19 cellular contexts compared by ENCODE assay signal in genomic region chr18:9671214-9671613, GRCh38. TPM values are rescaled to one million over a fixed set of nuclear protein-coding genes. Genes with fewer than 3 reads are reported as not detected.
"Had no signal": no experiment of that assay in that cellular context is flagged by ENCODE, and none has a peak within 500 bp of the region (broad histone marks: within the 10 kb centered on the region; RNA-seq: fewer than 3 reads in every experiment).

No MANE protein-coding gene starts in this region.

- DNase-seq: activated B cell treated with CpG ODN at 0.5 μM for 24 hours; activated CD4-positive, alpha-beta memory T cell treated with anti-CD3 and anti-CD28 coated beads, Interleukin-2, amount 10 ng/mL, durations not matched to agents 7 days and 5 days; activated CD4-positive, alpha-beta T cell treated with anti-CD3 and anti-CD28 coated beads for 48 hours; activated CD8-positive, alpha-beta memory T cell treated with anti-CD3 and anti-CD28 coated beads, Interleukin-2, amount 10 ng/mL, durations not matched to agents 7 days and 5 days; activated naive CD8-positive, alpha-beta T cell treated with anti-CD3 and anti-CD28 coated beads, Interleukin-2, amount 10 ng/mL, durations not matched to agents 7 days and 5 days; amygdala; body of pancreas; central memory CD4-positive, alpha-beta T cell; endodermal cell; foreskin fibroblast; glutamatergic neuron; hippocampal formation; nephron progenitor cell; occipital lobe; retina; stimulated activated CD4-positive, alpha-beta T cell treated with anti-CD3 and anti-CD28 coated beads, Interleukin-12 subunit alpha, Interleukin-12 subunit beta, amount 100 ng/mL, for 4 hours; stimulated activated CD4-positive, alpha-beta T cell treated with anti-CD3 and anti-CD28 coated beads, Interleukin-1b, Interleukin-23, amount 100 ng/mL, for 48 hours; stimulated activated naive CD4-positive, alpha-beta T cell treated with Interleukin-2 at 50 U/mL for 16 hours; tibial artery had no signal

- H3K36me3 ChIP-seq: tibial artery had no signal

- H3K27ac ChIP-seq: body of pancreas, tibial artery had no signal

- ATAC-seq: activated CD8-positive, alpha-beta memory T cell treated with anti-CD3 and anti-CD28 coated beads, Interleukin-2, amount 10 ng/mL, durations not matched to agents 7 days and 5 days; body of pancreas had no signal

- H3K27me3 ChIP-seq: body of pancreas, tibial artery had no signal

- H3K9me3 ChIP-seq: body of pancreas, tibial artery had no signal

- H3K4me3 ChIP-seq: body of pancreas, tibial artery had no signal

RNA-seq across cellular contexts. Expression of gene RAB31, which starts 36.9 kb away (rescaled TPM):
- total RNA-seq: activated CD8-positive, alpha-beta memory T cell treated with anti-CD3 and anti-CD28 coated beads, Interleukin-2, amount 10 ng/mL, durations not matched to agents 7 days and 5 days had no signal
